ENCODE assay signal across 14 cellular contexts in genomic region chr3:157920804-157921203, GRCh38.
DNase-seq lines count a peak whose midpoint lies in the region; ATAC-seq and TF ChIP-seq lines count a peak whose summit lies in the region.
"Had no signal": no experiment of that assay in that cellular context is flagged by ENCODE, and none has a peak within 500 bp of the region (broad histone marks: within the 10 kb centered on the region; RNA-seq: fewer than 3 reads in every experiment).

No MANE protein-coding gene starts in this region.

- peak; percentile 53 for DNase-seq in DMS153 treated with DMSO at 0.1 percent for 48 hours (lab: John Stamatoyannopoulos, UW; ENCODE audit: unreplicated experiment)
- peak; percentile 82 to 86 for DNase-seq in NCI-H1930 (lab: John Stamatoyannopoulos, UW)
- DNase-seq in NCI-H524 (lab: John Stamatoyannopoulos, UW) = peak; percentile 97 to 99
- peak; percentile 45 for DNase-seq in fibroblast of gingiva (ENCODE audit: low read depth)
- no peak for DNase-seq in left colon
- DNase-seq in upper lobe of left lung = no peak
- no peak for DNase-seq in naive thymus-derived CD8-positive, alpha-beta T cell
- DNase-seq: activated naive CD4-positive, alpha-beta T cell treated with anti-CD3 and anti-CD28 coated beads, Interleukin-2, amount 50 U/mL, for 16 hours; colonic mucosa; gastrocnemius medialis; left ventricle myocardium superior; SW 1271 had no signal

- no peak overlapping the region for H3K4me3 Mint-ChIP-seq in naive thymus-derived CD8-positive, alpha-beta T cell

- H3K4me3 ChIP-seq in upper lobe of left lung = no peak overlapping the region
- H3K4me3 ChIP-seq: colonic mucosa, gastrocnemius medialis, vagina had no signal

- no peaks in the 10 kb centered on the region for H3K36me3 ChIP-seq in upper lobe of left lung
- H3K36me3 ChIP-seq: colonic mucosa, gastrocnemius medialis, vagina had no signal

- POLR2A ChIA-PET in naive thymus-derived CD8-positive, alpha-beta T cell (lab: Charles Lee) = no interaction called here

- intact Hi-C loops in left colon (cut with DNase I, micrococcal nuclease) = no loop called here

- no peak overlapping the region for H3K27ac ChIP-seq in upper lobe of left lung
- H3K27ac ChIP-seq: colonic mucosa, gastrocnemius medialis, vagina had no signal

- no peak overlapping the region for H3K27ac Mint-ChIP-seq in naive thymus-derived CD8-positive, alpha-beta T cell

- 81 to 89% methylated on average over 10 of the region's 10 CpGs for WGBS in upper lobe of left lung, 2 donors

- TF ChIP-seq CTCF in upper lobe of left lung (IDR thresholded peaks at IDR 0.05) = no peak

- H3K36me3 Mint-ChIP-seq in naive thymus-derived CD8-positive, alpha-beta T cell = no peaks in the 10 kb centered on the region

- peaks cover 0 to 9% (median 0%) of the 10 kb centered on the region in 9 donors for H3K9me3 Mint-ChIP-seq in naive thymus-derived CD8-positive, alpha-beta T cell

- no peaks in the 10 kb centered on the region for H3K27me3 ChIP-seq in upper lobe of left lung
- H3K27me3 ChIP-seq: colonic mucosa, gastrocnemius medialis, vagina had no signal

- H3K4me1 ChIP-seq in upper lobe of left lung = no peaks in the 10 kb centered on the region
- H3K4me1 ChIP-seq: colonic mucosa, gastrocnemius medialis, vagina had no signal

- H3K4me1 Mint-ChIP-seq in naive thymus-derived CD8-positive, alpha-beta T cell = no peaks in the 10 kb centered on the region

- no peak for TF ChIP-seq EP300 in upper lobe of left lung (IDR thresholded peaks at IDR 0.05)

- ATAC-seq in left colon = no peak
- no peak for ATAC-seq in upper lobe of left lung (ENCODE audit: low FRiP score in 2 of 2)
- no peak for ATAC-seq in naive thymus-derived CD8-positive, alpha-beta T cell
- no peak for ATAC-seq in HG03354 (IDR thresholded peaks at IDR 0.05; ENCODE audit: poor library complexity, severe bottlenecking, unreplicated experiment)
- ATAC-seq: gastrocnemius medialis, left ventricle myocardium superior had no signal

- no peaks in the 10 kb centered on the region for H3K9me3 ChIP-seq in upper lobe of left lung
- H3K9me3 ChIP-seq: colonic mucosa, gastrocnemius medialis, vagina had no signal

- no peak for TF ChIP-seq POLR2A in upper lobe of left lung (IDR thresholded peaks at IDR 0.05)

- H3K27me3 Mint-ChIP-seq in naive thymus-derived CD8-positive, alpha-beta T cell = peaks cover 0 to 3% (median 0%) of the 10 kb centered on the region in 5 donors

Comparison
In these comparisons a context has a peak if more than half of its experiments do, and no peak if none do; other contexts are left out.
1. DNase-seq: peak in DMS153 treated with DMSO at 0.1 percent for 48 hours (single experiment), NCI-H1930 (2 of 2), NCI-H524 (2 of 2) and fibroblast of gingiva (single experiment); none in left colon (0 of 2), upper lobe of left lung (0 of 2) and naive thymus-derived CD8-positive, alpha-beta T cell (0 of 10).